12 cellular contexts compared by ENCODE assay signal in genomic region chr5:40683351-40683750, GRCh38. TPM values are rescaled to one million over a fixed set of nuclear protein-coding genes. Genes with fewer than 3 reads are reported as not detected.
DNase-seq lines count a peak whose midpoint lies in the region; ATAC-seq and TF ChIP-seq lines count a peak whose summit lies in the region.
"Had no signal": no experiment of that assay in that cellular context is flagged by ENCODE, and none has a peak within 500 bp of the region (broad histone marks: within the 10 kb centered on the region; RNA-seq: fewer than 3 reads in every experiment).

No MANE protein-coding gene starts in this region.

- no peak overlapping the region for H2AFZ ChIP-seq in PC-3 (ENCODE audit: low read length)

- H3K4me3 Mint-ChIP-seq in Calu3 (ENCODE audit: low read depth, unreplicated experiment) (peak overlapping the region; percentile 98), osteocyte (ENCODE audit: unreplicated experiment) (peak overlapping the region; percentile 99)
- H3K4me3 Mint-ChIP-seq: endodermal cell had no signal

- peaks cover 50% of the 10 kb centered on the region for H3K4me1 ChIP-seq in PC-3 (ENCODE audit: insufficient read depth, low read length)
- peaks cover 7% of the 10 kb centered on the region for H3K4me1 ChIP-seq in effector memory CD4-positive, alpha-beta T cell (ENCODE audit: control insufficient read depth, insufficient read depth, low read length, poor library complexity, severe bottlenecking)

- H3K4me1 Mint-ChIP-seq in Calu3 (ENCODE audit: low read depth, unreplicated experiment) (peaks cover 23% of the 10 kb centered on the region), osteocyte (ENCODE audit: unreplicated experiment) (peaks cover 50% of the 10 kb centered on the region)

- H3K36me3 ChIP-seq in PC-3 (ENCODE audit: low read depth, low read length): peaks cover 11% of the 10 kb centered on the region
- peaks cover 15% of the 10 kb centered on the region for H3K36me3 ChIP-seq in effector memory CD4-positive, alpha-beta T cell (ENCODE audit: control insufficient read depth, insufficient read depth, low read length)

- H3K4me2 ChIP-seq in PC-3 (ENCODE audit: low read length): peak overlapping the region; percentile 79

- H3K79me2 ChIP-seq in PC-3 (ENCODE audit: low read length): peaks cover 83% of the 10 kb centered on the region

- no peaks in the 10 kb centered on the region for H3K27me3 Mint-ChIP-seq in Calu3 (ENCODE audit: unreplicated experiment)
- no peaks in the 10 kb centered on the region for H3K27me3 Mint-ChIP-seq in osteocyte (ENCODE audit: unreplicated experiment)

- H3K9me2 ChIP-seq in PC-3 (replicated peaks; ENCODE audit: low read length): no peaks in the 10 kb centered on the region

- BruUV-seq in Calu3 (replicated peaks; lab: Mats Ljungman, UMichigan): no TSS peak
- BruUV-seq in PC-3 (replicated peaks; lab: Mats Ljungman, UMichigan): no TSS peak

- no peak for ATAC-seq in PC-3
- ATAC-seq: mucosa of descending colon had no signal

- H3K27ac ChIP-seq in PC-3 (ENCODE audit: low read length): no peak overlapping the region
- H3K27ac ChIP-seq in effector memory CD4-positive, alpha-beta T cell (ENCODE audit: insufficient read depth, low read length, poor library complexity, severe bottlenecking): peak overlapping the region; percentile 92

- DNase-seq in Calu3: no peak
- no peak for DNase-seq in PC-3
- no peak for DNase-seq in effector memory CD4-positive, alpha-beta T cell
- DNase-seq in osteocyte (ENCODE audit: extremely low spot score, unreplicated experiment): no peak
- DNase-seq in putamen (ENCODE audit: low spot score): no peak
- no peak for DNase-seq in SHP77 (lab: John Stamatoyannopoulos, UW)
- no peak for DNase-seq in DMS53 treated with DMSO at 0.1 percent for 48 hours (lab: John Stamatoyannopoulos, UW; ENCODE audit: unreplicated experiment)
- DNase-seq in COLO829 (ENCODE audit: low spot score): no peak
- DNase-seq: endodermal cell, mucosa of descending colon, NCI-H748 treated with DMSO at 0.1 percent for 48 hours had no signal

- H3K27ac Mint-ChIP-seq in Calu3 (ENCODE audit: unreplicated experiment) (peak overlapping the region; percentile 83), osteocyte (ENCODE audit: unreplicated experiment) (peak overlapping the region; percentile 90)
- H3K27ac Mint-ChIP-seq: endodermal cell had no signal

- no peak overlapping the region; the same call in 1 of the 2 replicates for H3K9ac ChIP-seq in PC-3 (ENCODE audit: low read length)

- TF ChIP-seq CTCF in Calu3 (IDR thresholded peaks at IDR 0.05; ENCODE audit: unreplicated experiment): no peak
- no peak for TF ChIP-seq CTCF in PC-3 (conservative IDR thresholded peaks at IDR 0.05; ENCODE audit: low read depth, low read length)
- TF ChIP-seq CTCF in osteocyte (IDR thresholded peaks at IDR 0.05): no peak

- peaks cover 78% of the 10 kb centered on the region for H3K36me3 Mint-ChIP-seq in Calu3 (ENCODE audit: insufficient read depth, unreplicated experiment)
- H3K36me3 Mint-ChIP-seq in osteocyte (ENCODE audit: unreplicated experiment): peaks cover 63% of the 10 kb centered on the region

- CTCF ChIA-PET in Calu3 (lab: Charles Lee) (interaction anchor here (1.2 kb wide), 1 partner anchor 51 kb away, joined by 4 read pairs; no protein-coding TSS in a partner anchor), PC-3 (lab: Charles Lee) (interaction anchor here (0.7 to 0.8 kb wide), 2 partner anchors 210 to 562 kb away, joined by 5 to 8 read pairs; no protein-coding TSS in a partner anchor)

- POLR2A ChIA-PET in PC-3 (lab: Charles Lee; ENCODE audit: unreplicated experiment): no interaction called here

- peaks cover 9% of the 10 kb centered on the region for H4K20me1 ChIP-seq in PC-3 (ENCODE audit: low read length)

- H3K9me3 Mint-ChIP-seq in Calu3 (ENCODE audit: low read depth, unreplicated experiment): no peaks in the 10 kb centered on the region
- no peaks in the 10 kb centered on the region for H3K9me3 Mint-ChIP-seq in osteocyte (ENCODE audit: unreplicated experiment)
- H3K9me3 Mint-ChIP-seq: endodermal cell had no signal

- H3K27me3 ChIP-seq in PC-3 (ENCODE audit: low read length): no peaks in the 10 kb centered on the region
- no peaks in the 10 kb centered on the region for H3K27me3 ChIP-seq in effector memory CD4-positive, alpha-beta T cell (replicated peaks; ENCODE audit: control insufficient read depth, insufficient read depth, low read length, poor library complexity, severe bottlenecking)

- peak overlapping the region; percentile 62 for H3K4me3 ChIP-seq in PC-3 (ENCODE audit: low read length)
- peak overlapping the region; percentile 93 for H3K4me3 ChIP-seq in effector memory CD4-positive, alpha-beta T cell (ENCODE audit: insufficient read depth, low read depth, low read length, poor library complexity, severe bottlenecking)
- H3K4me3 ChIP-seq: mucosa of descending colon had no signal

- no peaks in the 10 kb centered on the region for H3K9me3 ChIP-seq in PC-3 (ENCODE audit: low read length)
- no peaks in the 10 kb centered on the region for H3K9me3 ChIP-seq in effector memory CD4-positive, alpha-beta T cell (ENCODE audit: control insufficient read depth, low read length)
- H3K9me3 ChIP-seq: mucosa of descending colon had no signal

- intact Hi-C loops in Calu3 (cut with micrococcal nuclease; ENCODE audit: unreplicated experiment): loop anchor here (10.0 kb wide), 1 partner anchor 659 kb away; no protein-coding TSS in a partner anchor
- intact Hi-C loops in PC-3 (cut with micrococcal nuclease): loop anchor here (10.0 kb wide), 2 partner anchors 269 to 579 kb away; no protein-coding TSS in a partner anchor

- no peaks in the 10 kb centered on the region for H3F3A ChIP-seq in PC-3 (ENCODE audit: low read length, unreplicated experiment)

RNA-seq across cellular contexts. Expression of gene PTGER4, which starts 3.6 kb away (rescaled TPM):
- total RNA-seq in Calu3 (2022) (28.5 and 28.7 TPM in 2 replicates), PC-3 (2014; rRNA removed) (48.5 and 49.5 TPM in 2 replicates), osteocyte (68.0 and 70.0 TPM in 2 replicates)
- total RNA-seq: G401 had no signal
